In genomic region chr10:5237541-5237940, GRCh38 we compare ENCODE assay signal across 4 cellular contexts. TPM values are rescaled to one million over a fixed set of nuclear protein-coding genes. Genes with fewer than 3 reads are reported as not detected.
"Had no signal": no experiment of that assay in that cellular context is flagged by ENCODE, and none has a peak within 500 bp of the region (broad histone marks: within the 10 kb centered on the region; RNA-seq: fewer than 3 reads in every experiment).

No MANE protein-coding gene starts in this region.

RNA-seq across cellular contexts. Expression of gene AKR1C4, which starts 40.9 kb away (rescaled TPM):
- total RNA-seq: LHCN-M2, M059J, MCF 10A, NCI-H460 had no signal

RNA-seq across cellular contexts. Expression of gene AKR1C8, which starts 52.6 kb away (rescaled TPM):
- total RNA-seq: LHCN-M2, M059J, MCF 10A had no signal
